8 cellular contexts compared by ENCODE assay signal in the genomic region with DNA sequence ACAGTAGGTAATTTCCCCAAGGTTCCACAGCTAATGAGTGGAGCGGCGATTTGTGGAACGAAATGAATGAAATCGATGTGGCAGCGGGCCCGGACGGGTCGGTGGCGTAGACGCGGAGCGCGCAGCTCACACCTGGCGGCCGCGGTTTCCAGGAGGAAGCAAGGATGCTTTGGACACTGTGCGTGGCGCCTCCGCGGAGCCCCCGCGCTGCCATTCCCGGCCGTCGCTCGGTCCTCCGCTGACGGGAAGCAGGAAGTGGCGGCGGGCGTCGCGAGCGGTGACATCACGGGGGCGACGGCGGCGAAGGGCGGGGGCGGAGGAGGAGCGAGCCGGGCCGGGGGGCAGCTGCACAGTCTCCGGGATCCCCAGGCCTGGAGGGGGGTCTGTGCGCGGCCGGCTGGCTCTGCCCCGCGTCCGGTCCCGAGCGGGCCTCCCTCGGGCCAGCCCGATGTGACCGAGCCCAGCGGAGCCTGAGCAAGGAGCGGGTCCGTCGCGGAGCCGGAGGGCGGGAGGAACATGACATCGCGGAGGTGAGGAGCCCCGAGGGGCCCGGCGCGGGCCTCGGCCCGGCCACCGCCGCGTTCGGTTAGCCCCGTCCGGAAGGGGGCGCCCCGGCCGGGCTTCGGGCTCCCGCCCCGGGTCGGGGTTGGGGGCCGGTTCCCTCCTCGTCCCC. TPM values are rescaled to one million over a fixed set of nuclear protein-coding genes. Genes with fewer than 3 reads are reported as not detected.
DNase-seq lines count a peak whose midpoint lies in the region; ATAC-seq and TF ChIP-seq lines count a peak whose summit lies in the region.

A gene (plus strand): TSS at position 352 of the 673 bp plus-strand sequence. CDS start 165 bp downstream, at position 517.

- DNase-seq in ELR (ENCODE audit: low read depth) (peak; percentile 88), Karpas-422 (peak; percentile 96), SJSA1 (ENCODE audit: low read depth in 1 of 2, low spot score in 2 of 2) (peak; percentile 85 to 90), foreskin melanocyte (peak; percentile 63), neuronal stem cell (ENCODE audit: low spot score) (peak; percentile 83)
- DNase-seq in activated gamma-delta T cell treated with anti-CD3 and anti-CD28 coated beads, Interleukin-2, amount 50 U/mL, for 16 hours (ENCODE audit: low read depth): peak; percentile 85

- H3K23ac ChIP-seq in neuronal stem cell (ENCODE audit: low read depth, low read length, poor library complexity): peak within 1 kb of the TSS; percentile 94

- no peak for TF ChIP-seq CTCF in subcutaneous adipose tissue (IDR thresholded peaks at IDR 0.05; ENCODE audit: low read depth)

- H3K4me1 ChIP-seq in Karpas-422 (ENCODE audit: low read length): peaks cover 33% of the 10 kb centered on the region
- peaks cover 25% of the 10 kb centered on the region for H3K4me1 ChIP-seq in SJSA1 (replicated peaks)
- H3K4me1 ChIP-seq in neuronal stem cell (ENCODE audit: control insufficient read depth in 2 of 2, insufficient read depth in 1 of 2, low read depth in 1 of 2, low read length in 2 of 2): peaks cover 0 to 3% of the 10 kb centered on the region in 2 donors

- H3K4ac ChIP-seq in neuronal stem cell (ENCODE audit: low read length): peak within 1 kb of the TSS; percentile 4

- no peak within 1 kb of the TSS for H2BK12ac ChIP-seq in neuronal stem cell (ENCODE audit: low read length)

- H3K27me3 ChIP-seq in Karpas-422 (ENCODE audit: low read length) (no peaks in the 10 kb centered on the region), SJSA1 (replicated peaks) (no peaks in the 10 kb centered on the region), neuronal stem cell (ENCODE audit: control insufficient read depth in 3 of 3, insufficient read depth in 3 of 3, low read depth in 1 of 3, low read length in 3 of 3) (no peaks in the 10 kb centered on the region)

- no peak within 1 kb of the TSS for H2BK120ac ChIP-seq in neuronal stem cell (ENCODE audit: low read depth, low read length)

- H3K9ac ChIP-seq in Karpas-422 (ENCODE audit: low read length) (peak within 1 kb of the TSS; percentile 93), neuronal stem cell (ENCODE audit: low read depth, low read length, poor library complexity) (peak within 1 kb of the TSS; percentile 98)

- H2AK5ac ChIP-seq in neuronal stem cell (ENCODE audit: low read depth, low read length): peak within 1 kb of the TSS; percentile 20

- H3K18ac ChIP-seq in neuronal stem cell (ENCODE audit: low read length): peak within 1 kb of the TSS; percentile 99

- H3K36me3 ChIP-seq in Karpas-422 (ENCODE audit: insufficient read depth, low read length) (peaks cover 7% of the 10 kb centered on the region; the same call in 1 of the 2 replicates), SJSA1 (peaks cover 26% of the 10 kb centered on the region), neuronal stem cell (replicated peaks in 1 of 2; ENCODE audit: control insufficient read depth in 2 of 2, insufficient read depth in 2 of 2, low read length in 2 of 2) (no peaks in the 10 kb centered on the region)

- no CpG with 5 or more reads among the region's 86 CpGs for WGBS in neuronal stem cell (ENCODE audit: extremely low coverage in 2 of 2, insufficient read length in 2 of 2, insufficient replicate concordance in 1 of 2), 2 donors

- peaks cover 6% of the 10 kb centered on the region for H4K20me1 ChIP-seq in Karpas-422 (ENCODE audit: insufficient read depth, low read depth, low read length)

- peak within 1 kb of the TSS; percentile 93 for H2BK5ac ChIP-seq in neuronal stem cell (ENCODE audit: low read length)

- H3K9me3 ChIP-seq in Karpas-422 (ENCODE audit: low read length) (no peaks in the 10 kb centered on the region), SJSA1 (replicated peaks) (no peaks in the 10 kb centered on the region), neuronal stem cell (replicated peaks in 1 of 2; ENCODE audit: control insufficient read depth in 2 of 2, insufficient read depth in 1 of 2, low read depth in 1 of 2, low read length in 2 of 2) (no peaks in the 10 kb centered on the region)

- H2BK15ac ChIP-seq in neuronal stem cell (ENCODE audit: low read length): no peak within 1 kb of the TSS

- H3K79me2 ChIP-seq in Karpas-422 (ENCODE audit: low read length): peaks cover 53% of the 10 kb centered on the region

- peak; percentile 72 for ATAC-seq in GM21825 (IDR thresholded peaks at IDR 0.05; ENCODE audit: unreplicated experiment)

- H3K9me2 ChIP-seq in Karpas-422 (replicated peaks; ENCODE audit: insufficient read depth, low read length): no peaks in the 10 kb centered on the region

- H3K27ac ChIP-seq in Karpas-422 (ENCODE audit: low read length) (peak within 1 kb of the TSS; percentile 45), SJSA1 (peak within 1 kb of the TSS; percentile 93), neuronal stem cell (replicated peaks; ENCODE audit: low read length) (peak within 1 kb of the TSS; percentile 69)

- H4K91ac ChIP-seq in neuronal stem cell (ENCODE audit: low read depth, low read length, poor library complexity): no peak within 1 kb of the TSS

- H3K4me2 ChIP-seq in Karpas-422 (ENCODE audit: low read depth, low read length, poor library complexity, severe bottlenecking) (peak within 1 kb of the TSS; percentile 93), neuronal stem cell (ENCODE audit: insufficient read depth, low read length, poor library complexity, severe bottlenecking) (peak within 1 kb of the TSS; percentile 92)

- H2AFZ ChIP-seq in Karpas-422 (ENCODE audit: low read length) (peak within 1 kb of the TSS; percentile 76), neuronal stem cell (ENCODE audit: low read length) (peak within 1 kb of the TSS; percentile 99)

- peak within 1 kb of the TSS; percentile 7 for H4K8ac ChIP-seq in neuronal stem cell (ENCODE audit: low read depth, low read length)

- H3K4me3 ChIP-seq in Karpas-422 (ENCODE audit: low read length): peak within 1 kb of the TSS; percentile 100
- H3K4me3 ChIP-seq in SJSA1: peak within 1 kb of the TSS; percentile 94
- peak within 1 kb of the TSS; percentile 77 to 94 for H3K4me3 ChIP-seq in neuronal stem cell (ENCODE audit: low read length in 2 of 2)

- H3K14ac ChIP-seq in neuronal stem cell (ENCODE audit: low read length): peak within 1 kb of the TSS; percentile 99

- H3K79me1 ChIP-seq in neuronal stem cell (ENCODE audit: low read depth, low read length): peaks cover 1% of the 10 kb centered on the region

RNA-seq across cellular contexts. Expression of the gene that starts here (rescaled TPM):
- 65.3 and 66.3 TPM in 2 replicates for total RNA-seq in Karpas-422 (2014; rRNA removed; shearing (Covaris generic); ENCODE audit: low replicate concordance)
- total RNA-seq in SJSA1 (2014; rRNA removed; shearing (Covaris generic)): 88.8 and 124 TPM in 2 replicates
- 42.0 TPM for polyA plus RNA-seq in neuronal stem cell (2013, experiment 1 of 2)
- polyA plus RNA-seq in neuronal stem cell (2013, experiment 2 of 2): 43.1 TPM
- total RNA-seq in subcutaneous adipose tissue: 100 to 1,000 TPM; 124 to 245 (median 169) TPM

Comparison
In these comparisons a context has a peak if more than half of its experiments do, and no peak if none do; other contexts are left out.
1. Peak in every context shown above with its lines: DNase-seq, ATAC-seq, H3K4me3 ChIP-seq and H3K27ac ChIP-seq.